ENCODE assay signal across 22 cellular contexts in genomic region chr1:109539676-109540075, GRCh38. TPM values are rescaled to one million over a fixed set of nuclear protein-coding genes. Genes with fewer than 3 reads are reported as not detected.
DNase-seq lines count a peak whose midpoint lies in the region; ATAC-seq, FAIRE-seq and TF ChIP-seq lines count a peak whose summit lies in the region.
"Had no signal": no experiment of that assay in that cellular context is flagged by ENCODE, and none has a peak within 500 bp of the region (broad histone marks: within the 10 kb centered on the region; RNA-seq: fewer than 3 reads in every experiment).

TSS of gene GPR61 (plus strand) at chr1:109539872. CDS start at chr1:109543023, 3,151 bp downstream.

- no peak within 1 kb of the TSS for H2BK120ac ChIP-seq in H1 (replicated peaks; ENCODE audit: low read depth, low read length)

- no peak within 1 kb of the TSS for H2BK5ac ChIP-seq in H1 (ENCODE audit: low read depth, low read length)

- H2BK20ac ChIP-seq in H1 (ENCODE audit: low read length): 0 out of 2 replicates have a peak within 1 kb of the TSS, but pooled peaks have one; percentile 32

- H4K5ac ChIP-seq in H1 (ENCODE audit: insufficient read length, low read depth, low read length): no peak within 1 kb of the TSS

- no peak for TF ChIP-seq RAD21 in H1 (IDR thresholded peaks at IDR 0.05 in 1 of 2, conservative IDR thresholded peaks at IDR 0.05 in 1 of 2; ENCODE audit: low read depth in 2 of 2, low read length in 2 of 2)

- no peak within 1 kb of the TSS for H4K91ac ChIP-seq in H1 (replicated peaks; ENCODE audit: insufficient read length, low read length)

- no peak within 1 kb of the TSS for H3K27ac Mint-ChIP-seq in T-cell
- H3K27ac Mint-ChIP-seq: stimulated activated naive B cell treated with anti-CD40 and anti-IgM and Interleukin-4, amounts not matched to agents 10 μg/mL and 1 μg/mL and 100 μg/mL, for 72 hours had no signal

- no peak within 1 kb of the TSS for H3K56ac ChIP-seq in H1 (replicated peaks; ENCODE audit: insufficient read length, low read depth, low read length)

- DNase-seq in NCI-H2227 (lab: John Stamatoyannopoulos, UW; ENCODE audit: unreplicated experiment) (peak; percentile 52), H1 (ENCODE audit: low read depth in 1 of 2, low spot score in 2 of 2) (peak in 1 of 2 experiments; percentile 41), nucleus accumbens (lab: John Stamatoyannopoulos, UW) (peak in 40 of 56 donors; percentile 12 to 89 (median 54)), T-cell (no peak), OCI-LY7 (ENCODE audit: low spot score) (no peak), NCI-H2196 treated with DMSO at 0.1 percent for 48 hours (lab: John Stamatoyannopoulos, UW; ENCODE audit: unreplicated experiment) (no peak), UCSD-AML1 (lab: John Stamatoyannopoulos, UW; ENCODE audit: unreplicated experiment) (no peak)
- DNase-seq: activated CD8-positive, alpha-beta memory T cell treated with anti-CD3 and anti-CD28 coated beads, Interleukin-2, amount 50 U/mL, for 4 hours; activated effector memory CD4-positive, alpha-beta T cell treated with anti-CD3 and anti-CD28 coated beads, Interleukin-2, amount 50 U/mL, for 16 hours; amniotic stem cell; CD4-positive, alpha-beta memory T cell; colonic mucosa; lower lobe of right lung; naive B cell; SHP77; stimulated activated naive B cell treated with anti-CD40 and anti-IgM and Interleukin-4, amounts not matched to agents 10 μg/mL and 1 μg/mL and 100 μg/mL, for 72 hours; T-helper 2 cell; trophoblast cell had no signal

- no peaks in the 10 kb centered on the region for H3K9me2 ChIP-seq in OCI-LY7 (ENCODE audit: insufficient read depth, low read length)

- TF ChIP-seq POLR2A in H1 (IDR thresholded peaks at IDR 0.05; ENCODE audit: control extremely low read depth in 1 of 2, low read depth in 2 of 2, low read length in 2 of 2): no peak

- no peak for TF ChIP-seq CTCF in H1 (IDR thresholded peaks at IDR 0.05; ENCODE audit: control extremely low read depth in 1 of 3, insufficient read depth in 1 of 3, low read depth in 1 of 3, low read length in 3 of 3)
- no peak for TF ChIP-seq CTCF in OCI-LY7 (conservative IDR thresholded peaks at IDR 0.05; ENCODE audit: low read length)

- no peaks in the 10 kb centered on the region; the same call in 1 of the 2 replicates for H3K79me1 ChIP-seq in H1 (ENCODE audit: low read depth, low read length)

- intact Hi-C loops in OCI-LY7 (cut with micrococcal nuclease; ENCODE audit: unreplicated experiment): no loop called here

- CTCF ChIA-PET in H1 (lab: Charles Lee; ENCODE audit: partially characterized antibody) (interaction anchor here (0.6 to 26.3 kb wide), 6 partner anchors 6 to 381 kb away, joined by 3 to 1755 read pairs (median 4); partner anchors contain the start of genes AMIGO1, ATXN7L2 and CYB561D1), T-cell (lab: Charles Lee) (no interaction called here), OCI-LY7 (lab: Charles Lee; ENCODE audit: unreplicated experiment) (no interaction called here)

- H3K79me2 ChIP-seq in H1 (ENCODE audit: control insufficient read depth in 1 of 2, insufficient read depth in 2 of 2, low read length in 2 of 2) (no peaks in the 10 kb centered on the region), OCI-LY7 (ENCODE audit: insufficient read depth, low read depth, low read length) (no peaks in the 10 kb centered on the region)

- H4K20me1 ChIP-seq in BLaER1 (no peaks in the 10 kb centered on the region), H1 (replicated peaks in 1 of 2; ENCODE audit: control insufficient read depth in 1 of 2, insufficient read depth in 2 of 2, low read length in 2 of 2) (no peaks in the 10 kb centered on the region), OCI-LY7 (ENCODE audit: insufficient read depth, low read length) (no peaks in the 10 kb centered on the region)

- H3K9me3 Mint-ChIP-seq in T-cell: no peaks in the 10 kb centered on the region
- H3K9me3 Mint-ChIP-seq: CD4-positive, alpha-beta memory T cell; naive B cell; stimulated activated naive B cell treated with anti-CD40 and anti-IgM and Interleukin-4, amounts not matched to agents 10 μg/mL and 1 μg/mL and 100 μg/mL, for 72 hours had no signal

- H2BK12ac ChIP-seq in H1 (ENCODE audit: low read depth, low read length): no peak within 1 kb of the TSS; the same call in 1 of the 2 replicates

- H3K4me1 ChIP-seq in BLaER1: peaks cover 22% of the 10 kb centered on the region
- peaks cover 0 to 3% (median 1%) of the 10 kb centered on the region in 4 experiments; a peak in 2 of 7 replicates for H3K4me1 ChIP-seq in H1 (replicated peaks in 1 of 4; ENCODE audit: control insufficient read depth in 3 of 4, insufficient read depth in 4 of 4, low read length in 3 of 4)
- H3K4me1 ChIP-seq in OCI-LY7 (ENCODE audit: insufficient read depth, low read length, poor library complexity, severe bottlenecking): no peaks in the 10 kb centered on the region
- H3K4me1 ChIP-seq: colonic mucosa, HAP-1, lower lobe of right lung had no signal

- H3K27ac ChIP-seq in BLaER1 (no peak within 1 kb of the TSS), H1 (ENCODE audit: low read depth, low read length) (no peak within 1 kb of the TSS), OCI-LY7 (ENCODE audit: low read depth, low read length, poor library complexity, severe bottlenecking) (no peak within 1 kb of the TSS)
- H3K27ac ChIP-seq: colonic mucosa, lower lobe of right lung had no signal

- H2BK15ac ChIP-seq in H1 (ENCODE audit: low read length): peak within 1 kb of the TSS; percentile 18; the same call in 1 of the 2 replicates

- POLR2A ChIA-PET in H1 (lab: Charles Lee; ENCODE audit: partially characterized antibody) (interaction anchor here (1.2 to 2.2 kb wide), 2 partner anchors 9 to 50 kb away, joined by 4 to 6 read pairs; partner anchors contain the start of gene GNAI3), T-cell (lab: Charles Lee) (interaction anchor here in 1 of 2 donors (0.6 kb wide), 1 partner anchor 48 kb away, joined by 5 read pairs; no protein-coding TSS in a partner anchor), OCI-LY7 (lab: Charles Lee) (interaction anchor here (0.6 to 1.8 kb wide), 2 partner anchors 37 to 101 kb away, joined by 4 to 5 read pairs; no protein-coding TSS in a partner anchor)

- H2AK5ac ChIP-seq in H1 (ENCODE audit: low read depth, low read length): no peak within 1 kb of the TSS

- TF ChIP-seq EP300 in H1 (IDR thresholded peaks at IDR 0.05; ENCODE audit: borderline replicate concordance in 1 of 2, low read depth in 2 of 2, low read length in 2 of 2): no peak

- H3K4me3 Mint-ChIP-seq in T-cell: no peak within 1 kb of the TSS
- H3K4me3 Mint-ChIP-seq: CD4-positive, alpha-beta memory T cell; naive B cell; stimulated activated naive B cell treated with anti-CD40 and anti-IgM and Interleukin-4, amounts not matched to agents 10 μg/mL and 1 μg/mL and 100 μg/mL, for 72 hours had no signal

- H3K9ac ChIP-seq in BLaER1 (no peak within 1 kb of the TSS), H1 (replicated peaks in 1 of 4; ENCODE audit: extremely low read depth in 1 of 4, low read depth in 3 of 4, low read length in 3 of 4) (no peak within 1 kb of the TSS)

- no peak for FAIRE-seq in H1 (lab: Jason Lieb, UNC)
- FAIRE-seq: frontal cortex had no signal

- H3K23me2 ChIP-seq in H1 (ENCODE audit: low read depth, low read length): no peaks in the 10 kb centered on the region; the same call in 1 of the 2 replicates

- no peak within 1 kb of the TSS; the same call in 1 of the 2 replicates for H3K18ac ChIP-seq in H1 (ENCODE audit: extremely low read depth, low read length)

- 66% methylated on average over 7 of the region's 7 CpGs; no CpG with 5 or more reads in 1 of the 2 experiments for WGBS in H1 (ENCODE audit: extremely low coverage in 1 of 2, insufficient coverage in 1 of 2, insufficient read length in 1 of 2, insufficient replicate concordance in 2 of 2, low coverage in 1 of 2, low lambda C conversion rate in 2 of 2, missing lambda C conversion rate in 1 of 2), 2 experiments

- H3K27me3 Mint-ChIP-seq in T-cell: no peaks in the 10 kb centered on the region
- H3K27me3 Mint-ChIP-seq: naive B cell; stimulated activated naive B cell treated with anti-CD40 and anti-IgM and Interleukin-4, amounts not matched to agents 10 μg/mL and 1 μg/mL and 100 μg/mL, for 72 hours had no signal

- H3K23ac ChIP-seq in H1 (ENCODE audit: insufficient read length): no peak within 1 kb of the TSS

- ATAC-seq in T-cell (replicated peaks in 1 of 4): no peak
- ATAC-seq: activated CD4-positive, CD25-positive, alpha-beta regulatory T cell treated with anti-CD3 and anti-CD28 coated beads, Interleukin-2, amount 50 U/mL, for 24 hours; lower lobe of right lung; stimulated activated naive B cell treated with anti-CD40 and anti-IgM and Interleukin-4, amounts not matched to agents 10 μg/mL and 1 μg/mL and 100 μg/mL, for 72 hours had no signal

- H3K36me3 ChIP-seq in BLaER1 (no peaks in the 10 kb centered on the region), H1 (ENCODE audit: control insufficient read depth in 2 of 4, insufficient read depth in 4 of 4, low read length in 3 of 4) (no peaks in the 10 kb centered on the region), OCI-LY7 (ENCODE audit: insufficient read depth, low read length) (no peaks in the 10 kb centered on the region)
- H3K36me3 ChIP-seq: colonic mucosa, HAP-1, lower lobe of right lung had no signal

- no peaks in the 10 kb centered on the region for H3K36me3 Mint-ChIP-seq in T-cell
- H3K36me3 Mint-ChIP-seq: CD4-positive, alpha-beta memory T cell; naive B cell; stimulated activated naive B cell treated with anti-CD40 and anti-IgM and Interleukin-4, amounts not matched to agents 10 μg/mL and 1 μg/mL and 100 μg/mL, for 72 hours had no signal

- H2AFZ ChIP-seq in H1 (ENCODE audit: low read length) (peak within 1 kb of the TSS; percentile 10; the same call in 1 of the 2 replicates), OCI-LY7 (ENCODE audit: low read length) (no peak within 1 kb of the TSS)

- no peaks in the 10 kb centered on the region for H3K4me1 Mint-ChIP-seq in T-cell
- H3K4me1 Mint-ChIP-seq: naive B cell; stimulated activated naive B cell treated with anti-CD40 and anti-IgM and Interleukin-4, amounts not matched to agents 10 μg/mL and 1 μg/mL and 100 μg/mL, for 72 hours had no signal

- H3K27me3 ChIP-seq in BLaER1 (no peaks in the 10 kb centered on the region), H1 (replicated peaks in 1 of 4; ENCODE audit: control insufficient read depth in 3 of 4, extremely low read depth in 1 of 4, insufficient read depth in 3 of 4, low read length in 3 of 4) (peaks cover 0 to 2% (median 0%) of the 10 kb centered on the region in 4 experiments; a peak in 1 of 7 replicates)
- H3K27me3 ChIP-seq: colonic mucosa had no signal

- H3K14ac ChIP-seq in H1 (ENCODE audit: insufficient read length): no peak within 1 kb of the TSS

- no peaks in the 10 kb centered on the region for H3K9me3 ChIP-seq in BLaER1
- H3K9me3 ChIP-seq in H1 (ENCODE audit: insufficient read depth in 2 of 2, low read depth in 1 of 2, low read length in 1 of 2): no peaks in the 10 kb centered on the region
- H3K9me3 ChIP-seq in OCI-LY7 (ENCODE audit: low read length): no peaks in the 10 kb centered on the region
- H3K9me3 ChIP-seq: colonic mucosa, HAP-1, lower lobe of right lung had no signal

- H4K8ac ChIP-seq in H1 (ENCODE audit: extremely low read depth, insufficient read depth, low read length): no peak within 1 kb of the TSS; the same call in 1 of the 2 replicates

- H3K4me3 ChIP-seq in BLaER1 (no peak within 1 kb of the TSS), H1 (ENCODE audit: extremely low read depth in 1 of 4, insufficient read depth in 2 of 4, low read depth in 3 of 4, low read length in 4 of 4) (peak within 1 kb of the TSS in 1 of 4 experiments; percentile 9; a peak in 2 of 8 replicates), OCI-LY7 (ENCODE audit: low read depth, low read length, poor library complexity, severe bottlenecking) (no peak within 1 kb of the TSS)
- H3K4me3 ChIP-seq: colonic mucosa, HAP-1, lower lobe of right lung had no signal

- BruUV-seq in OCI-LY7 (replicated peaks; lab: Mats Ljungman, UMichigan): no TSS peak

- H3K4me2 ChIP-seq in BLaER1 (peak within 1 kb of the TSS; percentile 47), H1 (ENCODE audit: insufficient read depth in 1 of 2, low read depth in 2 of 2, low read length in 2 of 2) (peak within 1 kb of the TSS; percentile 7 to 33; a peak in 2 of 4 replicates), OCI-LY7 (ENCODE audit: low read length) (no peak within 1 kb of the TSS)

- no peak within 1 kb of the TSS for H3K4ac ChIP-seq in H1 (replicated peaks; ENCODE audit: insufficient read length, low read depth, low read length)

RNA-seq across cellular contexts. Expression of gene GPR61, which starts in this region (rescaled TPM):
- 0.15 and 0.41 TPM in 2 replicates for total RNA-seq in H1 (2021; fragmentation: NEBNext Ultra II Directional; extraction: Animal tissue kit (Norgen Biotek cat#: 25700))
- 0.53 and 0.63 TPM in 2 replicates for polyA plus RNA-seq in H1 (2011; rRNA removed)
- polyA plus RNA-seq in H1 (2011; cell fraction: cytosol; rRNA removed): 0.40 TPM
- 0.90 TPM for polyA plus RNA-seq in H1 (2011; cell fraction: nucleus; rRNA removed)
- 0.27 to 0.80 TPM (median 0.35 TPM) in 4 replicates for polyA plus RNA-seq in H1 (2012, experiment 1 of 2)
- polyA plus RNA-seq in H1 (2012, experiment 2 of 2): 0.07 TPM
- polyA plus RNA-seq in H1 (2013, experiment 1 of 2): 0.06 TPM
- polyA plus RNA-seq in H1 (2013, experiment 2 of 2): 0.18 TPM
- polyA minus RNA-seq in H1 (2011; rRNA and poly(A)+ RNA removed): 0.59 and 0.63 TPM in 2 replicates
- not detected for polyA minus RNA-seq in H1 (2011; cell fraction: cytosol; rRNA and poly(A)+ RNA removed)
- 2.5 TPM for polyA minus RNA-seq in H1 (2011; cell fraction: nucleus; rRNA and poly(A)+ RNA removed)
- total RNA-seq in T-cell (under 1 TPM; 0.16 to 0.75 (median 0.39) TPM), OCI-LY7 (2022) (not detected in 2 replicates)
- not detected in 2 replicates for total RNA-seq in OCI-LY7 (2014; rRNA removed; shearing (Covaris generic))
- total RNA-seq: colonic mucosa, lower lobe of right lung had no signal

Comparison
In these comparisons a context has a peak if more than half of its experiments do, and no peak if none do; other contexts are left out.
1. DNase-seq: peak in NCI-H2227 (single experiment) and nucleus accumbens (40 of 56); none in T-cell (0 of 34), OCI-LY7 (single experiment), NCI-H2196 treated with DMSO at 0.1 percent for 48 hours (single experiment) and UCSD-AML1 (single experiment).